Comparison of ENCODE assay signal across 1 cellular context in genomic region chr3:188546835-188547670, GRCh38.
TF ChIP-seq lines count a peak whose summit lies in the region.

No MANE protein-coding gene starts in this region.

TF ChIP-seq in HepG2, 621 proteins besides CTCF, POLR2A, EP300 and RAD21 (continued from another document and continues in another):
- TF ChIP-seq AHDC1 (CRISPR knock-in tag; IDR thresholded peaks at IDR 0.05; ENCODE audit: borderline replicate concordance) (peak; percentile 82; the same call in 1 of the 2 replicates), SOX13 (IDR thresholded peaks at IDR 0.05) (no peak), SOX13 (CRISPR knock-in tag; conservative IDR thresholded peaks at IDR 0.05 in 1 of 2, IDR thresholded peaks at IDR 0.05 in 1 of 2) (peak in 1 of 2 experiments; percentile 66; a peak in 2 of 4 replicates), ARID3A (IDR thresholded peaks at IDR 0.05; ENCODE audit: low read depth, low read length) (peak; percentile 78; the same call in 1 of the 2 replicates), ZNF816 (CRISPR knock-in tag; IDR thresholded peaks at IDR 0.05; ENCODE audit: borderline replicate concordance) (no peak), STAT6 (CRISPR knock-in tag; IDR thresholded peaks at IDR 0.05; ENCODE audit: borderline replicate concordance) (no peak), HNF1A (IDR thresholded peaks at IDR 0.05; ENCODE audit: low read depth) (no peak), HNF1A (CRISPR knock-in tag; IDR thresholded peaks at IDR 0.05; ENCODE audit: borderline replicate concordance) (no peak), ZNF598 (CRISPR knock-in tag; IDR thresholded peaks at IDR 0.05; ENCODE audit: borderline replicate concordance) (no peak), TFE3 (CRISPR knock-in tag; IDR thresholded peaks at IDR 0.05) (peak; percentile 56), MXD3 (CRISPR knock-in tag; IDR thresholded peaks at IDR 0.05) (no peak), SMARCE1 (IDR thresholded peaks at IDR 0.05; ENCODE audit: borderline replicate concordance) (peak; percentile 39; the same call in 1 of the 2 replicates), KAT7 (CRISPR knock-in tag; IDR thresholded peaks at IDR 0.05; ENCODE audit: borderline replicate concordance) (no peak), ZBTB33 (CRISPR knock-in tag; IDR thresholded peaks at IDR 0.05) (no peak), ZBTB20 (CRISPR knock-in tag; IDR thresholded peaks at IDR 0.05; ENCODE audit: borderline replicate concordance, low read depth) (peak; percentile 91; the same call in 1 of the 2 replicates)
- TF ChIP-seq, protein P1, sequence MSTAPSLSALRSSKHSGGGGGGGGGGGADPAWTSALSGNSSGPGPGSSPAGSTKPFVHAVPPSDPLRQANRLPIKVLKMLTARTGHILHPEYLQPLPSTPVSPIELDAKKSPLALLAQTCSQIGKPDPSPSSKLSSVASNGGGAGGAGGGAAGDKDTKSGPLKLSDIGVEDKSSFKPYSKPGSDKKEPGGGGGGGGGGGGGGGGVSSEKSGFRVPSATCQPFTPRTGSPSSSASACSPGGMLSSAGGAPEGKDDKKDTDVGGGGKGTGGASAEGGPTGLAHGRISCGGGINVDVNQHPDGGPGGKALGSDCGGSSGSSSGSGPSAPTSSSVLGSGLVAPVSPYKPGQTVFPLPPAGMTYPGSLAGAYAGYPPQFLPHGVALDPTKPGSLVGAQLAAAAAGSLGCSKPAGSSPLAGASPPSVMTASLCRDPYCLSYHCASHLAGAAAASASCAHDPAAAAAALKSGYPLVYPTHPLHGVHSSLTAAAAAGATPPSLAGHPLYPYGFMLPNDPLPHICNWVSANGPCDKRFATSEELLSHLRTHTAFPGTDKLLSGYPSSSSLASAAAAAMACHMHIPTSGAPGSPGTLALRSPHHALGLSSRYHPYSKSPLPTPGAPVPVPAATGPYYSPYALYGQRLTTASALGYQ (CRISPR knock-in tag; IDR thresholded peaks at IDR 0.05) = 0 out of 2 replicates have a peak, but pooled peaks have one; percentile 46
- TF ChIP-seq, protein P2, sequence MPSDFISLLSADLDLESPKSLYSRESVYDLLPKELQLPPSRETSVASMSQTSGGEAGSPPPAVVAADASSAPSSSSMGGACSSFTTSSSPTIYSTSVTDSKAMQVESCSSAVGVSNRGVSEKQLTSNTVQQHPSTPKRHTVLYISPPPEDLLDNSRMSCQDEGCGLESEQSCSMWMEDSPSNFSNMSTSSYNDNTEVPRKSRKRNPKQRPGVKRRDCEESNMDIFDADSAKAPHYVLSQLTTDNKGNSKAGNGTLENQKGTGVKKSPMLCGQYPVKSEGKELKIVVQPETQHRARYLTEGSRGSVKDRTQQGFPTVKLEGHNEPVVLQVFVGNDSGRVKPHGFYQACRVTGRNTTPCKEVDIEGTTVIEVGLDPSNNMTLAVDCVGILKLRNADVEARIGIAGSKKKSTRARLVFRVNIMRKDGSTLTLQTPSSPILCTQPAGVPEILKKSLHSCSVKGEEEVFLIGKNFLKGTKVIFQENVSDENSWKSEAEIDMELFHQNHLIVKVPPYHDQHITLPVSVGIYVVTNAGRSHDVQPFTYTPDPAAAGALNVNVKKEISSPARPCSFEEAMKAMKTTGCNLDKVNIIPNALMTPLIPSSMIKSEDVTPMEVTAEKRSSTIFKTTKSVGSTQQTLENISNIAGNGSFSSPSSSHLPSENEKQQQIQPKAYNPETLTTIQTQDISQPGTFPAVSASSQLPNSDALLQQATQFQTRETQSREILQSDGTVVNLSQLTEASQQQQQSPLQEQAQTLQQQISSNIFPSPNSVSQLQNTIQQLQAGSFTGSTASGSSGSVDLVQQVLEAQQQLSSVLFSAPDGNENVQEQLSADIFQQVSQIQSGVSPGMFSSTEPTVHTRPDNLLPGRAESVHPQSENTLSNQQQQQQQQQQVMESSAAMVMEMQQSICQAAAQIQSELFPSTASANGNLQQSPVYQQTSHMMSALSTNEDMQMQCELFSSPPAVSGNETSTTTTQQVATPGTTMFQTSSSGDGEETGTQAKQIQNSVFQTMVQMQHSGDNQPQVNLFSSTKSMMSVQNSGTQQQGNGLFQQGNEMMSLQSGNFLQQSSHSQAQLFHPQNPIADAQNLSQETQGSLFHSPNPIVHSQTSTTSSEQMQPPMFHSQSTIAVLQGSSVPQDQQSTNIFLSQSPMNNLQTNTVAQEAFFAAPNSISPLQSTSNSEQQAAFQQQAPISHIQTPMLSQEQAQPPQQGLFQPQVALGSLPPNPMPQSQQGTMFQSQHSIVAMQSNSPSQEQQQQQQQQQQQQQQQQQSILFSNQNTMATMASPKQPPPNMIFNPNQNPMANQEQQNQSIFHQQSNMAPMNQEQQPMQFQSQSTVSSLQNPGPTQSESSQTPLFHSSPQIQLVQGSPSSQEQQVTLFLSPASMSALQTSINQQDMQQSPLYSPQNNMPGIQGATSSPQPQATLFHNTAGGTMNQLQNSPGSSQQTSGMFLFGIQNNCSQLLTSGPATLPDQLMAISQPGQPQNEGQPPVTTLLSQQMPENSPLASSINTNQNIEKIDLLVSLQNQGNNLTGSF (CRISPR knock-in tag; IDR thresholded peaks at IDR 0.05) = no peak
